In genomic region chr1:75131593-75132420, GRCh38 we compare ENCODE assay signal across 28 cellular contexts. TPM values are rescaled to one million over a fixed set of nuclear protein-coding genes. Genes with fewer than 3 reads are reported as not detected.
DNase-seq lines count a peak whose midpoint lies in the region; ATAC-seq, FAIRE-seq and TF ChIP-seq lines count a peak whose summit lies in the region.
"Had no signal": no experiment of that assay in that cellular context is flagged by ENCODE, and none has a peak within 500 bp of the region (broad histone marks: within the 10 kb centered on the region; RNA-seq: fewer than 3 reads in every experiment).

No MANE protein-coding gene starts in this region.

- FAIRE-seq in endothelial cell of umbilical vein (lab: Jason Lieb, UNC), result no peak
- FAIRE-seq: GM12891, pancreas had no signal

- no peaks in the 10 kb centered on the region for H4K20me1 ChIP-seq in endothelial cell of umbilical vein (replicated peaks; ENCODE audit: control insufficient read depth, extremely low read depth, insufficient read depth, low read length)

- peaks cover 5% of the 10 kb centered on the region for H3K36me3 Mint-ChIP-seq in neural crest cell (ENCODE audit: low read depth)
- H3K36me3 Mint-ChIP-seq: activated naive CD8-positive, alpha-beta T cell had no signal

- BruUV-seq in endothelial cell of umbilical vein (replicated peaks; lab: Mats Ljungman, UMichigan), result no TSS peak

- H3K36me3 ChIP-seq in HUES6 (ENCODE audit: control insufficient read depth, insufficient read depth, low read length) (no peaks in the 10 kb centered on the region), endothelial cell of umbilical vein (ENCODE audit: control insufficient read depth in 2 of 2, extremely low read depth in 1 of 2, insufficient read depth in 2 of 2, low read length in 2 of 2) (no peaks in the 10 kb centered on the region)
- H3K36me3 ChIP-seq: brain microvascular endothelial cell, esophagus muscularis mucosa, gastroesophageal sphincter, pancreas, tibial artery had no signal

- ATAC-seq in left ventricle myocardium superior, result no peak
- ATAC-seq: activated CD4-positive, alpha-beta T cell treated with anti-CD3 and anti-CD28 coated beads for 36 hours; gastroesophageal sphincter; left cardiac atrium; naive thymus-derived CD4-positive, alpha-beta T cell; pancreas; right cardiac atrium; stimulated activated naive CD8-positive, alpha-beta T cell treated with anti-CD3 and anti-CD28 coated beads, Interleukin-15, amount 100 ng/mL, for 72 hours had no signal

- POLR2A ChIA-PET in endothelial cell of umbilical vein (lab: Charles Lee), result no interaction called here

- no peaks in the 10 kb centered on the region for H3K9me1 ChIP-seq in endothelial cell of umbilical vein (replicated peaks; ENCODE audit: control insufficient read depth, extremely low read depth, insufficient read depth, low read length)

- dilution Hi-C loops in endothelial cell of umbilical vein (cut with MboI; ENCODE audit: extremely low pct_ligation_motif_present, low sequenced_read_pairs), result no loop called here

- peaks cover 41% of the 10 kb centered on the region for H3K4me1 Mint-ChIP-seq in neural crest cell

- in situ Hi-C loops in GM13976 (cut with MboI; ENCODE audit: low sequenced_read_pairs, unreplicated experiment), result no loop called here

- CTCF ChIA-PET in endothelial cell of umbilical vein (lab: Charles Lee), result no interaction called here

- TF ChIP-seq CTCF in GM13976 (IDR thresholded peaks at IDR 0.05; ENCODE audit: borderline replicate concordance, control extremely low read depth, extremely low read depth, insufficient read depth, missing control alignments) (no peak), endothelial cell of umbilical vein (IDR thresholded peaks at IDR 0.05; ENCODE audit: extremely low read depth in 1 of 2, insufficient read depth in 1 of 2, low read depth in 1 of 2, low read length in 2 of 2) (no peak), neural crest cell (conservative IDR thresholded peaks at IDR 0.05) (no peak)

- DNase-seq in GM13976 (ENCODE audit: low spot score) (peak; percentile 12), endothelial cell of umbilical vein (ENCODE audit: low read depth, low spot score) (no peak), neural crest cell (ENCODE audit: low read depth, low spot score) (no peak), NCI-H2227 (lab: John Stamatoyannopoulos, UW; ENCODE audit: unreplicated experiment) (no peak), left ventricle myocardium superior (no peak), Ammon's horn (ENCODE audit: low spot score) (no peak)
- DNase-seq: activated CD4-positive, alpha-beta T cell treated with anti-CD3 and anti-CD28 coated beads for 36 hours; brain microvascular endothelial cell; CD8-positive, alpha-beta memory T cell; DMS79; effector memory CD4-positive, alpha-beta T cell; left cardiac atrium; mesenchymal stem cell; naive thymus-derived CD4-positive, alpha-beta T cell; NCI-H1417 treated with DMSO at 0.1 percent for 48 hours; NCI-H2107; right cardiac atrium; stimulated activated naive CD8-positive, alpha-beta T cell treated with anti-CD3 and anti-CD28 coated beads, Interleukin-15, amount 100 ng/mL, for 72 hours; tibial artery had no signal

- H3K9me3 Mint-ChIP-seq in neural crest cell, result no peaks in the 10 kb centered on the region

- no peak overlapping the region for H2AFZ ChIP-seq in endothelial cell of umbilical vein (ENCODE audit: low read depth, low read length)

- peaks cover 52% of the 10 kb centered on the region for H3K4me1 ChIP-seq in HUES6 (ENCODE audit: control insufficient read depth, insufficient read depth, low read length)
- H3K4me1 ChIP-seq in endothelial cell of umbilical vein (ENCODE audit: control insufficient read depth, extremely low read depth, insufficient read depth, low read length), result no peaks in the 10 kb centered on the region

- H3K79me2 ChIP-seq in endothelial cell of umbilical vein (ENCODE audit: control insufficient read depth, insufficient read depth, low read length), result no peaks in the 10 kb centered on the region

- peaks cover 100% of the 10 kb centered on the region for H3K27me3 Mint-ChIP-seq in neural crest cell (ENCODE audit: low read depth)

- H3K27ac ChIP-seq in HUES6 (ENCODE audit: low read depth, low read length) (no peak overlapping the region), endothelial cell of umbilical vein (ENCODE audit: insufficient read depth, low read depth, low read length) (no peak overlapping the region)
- H3K27ac ChIP-seq: brain microvascular endothelial cell, esophagus muscularis mucosa, gastroesophageal sphincter, HL-60, pancreas, tibial artery had no signal

- H3K27me3 ChIP-seq in HUES6 (ENCODE audit: control insufficient read depth, insufficient read depth, low read length) (peaks cover 100% of the 10 kb centered on the region), endothelial cell of umbilical vein (ENCODE audit: control insufficient read depth in 2 of 2, insufficient read depth in 2 of 2, low read length in 2 of 2) (peaks cover 96 to 98% of the 10 kb centered on the region in 2 experiments)

- H3K4me3 ChIP-seq in HUES6 (ENCODE audit: low read depth, low read length) (peak overlapping the region; percentile 61), endothelial cell of umbilical vein (replicated peaks in 1 of 3; ENCODE audit: insufficient read depth in 1 of 3, low read depth in 1 of 3, low read length in 3 of 3) (no peak overlapping the region)
- H3K4me3 ChIP-seq: esophagus muscularis mucosa, gastroesophageal sphincter, pancreas, tibial artery had no signal

- H3K9me3 ChIP-seq in HUES6 (ENCODE audit: control insufficient read depth, insufficient read depth, low read depth, low read length) (no peaks in the 10 kb centered on the region), endothelial cell of umbilical vein (replicated peaks; ENCODE audit: control insufficient read depth, insufficient read depth, low read length) (no peaks in the 10 kb centered on the region)
- H3K9me3 ChIP-seq: esophagus muscularis mucosa, pancreas, tibial artery had no signal

- H3K4me3 Mint-ChIP-seq in neural crest cell, result peak overlapping the region; percentile 4
- H3K4me3 Mint-ChIP-seq: activated CD4-positive, alpha-beta T cell treated with anti-CD3 and anti-CD28 coated beads for 36 hours; activated naive CD8-positive, alpha-beta T cell; stimulated activated naive CD8-positive, alpha-beta T cell treated with anti-CD3 and anti-CD28 coated beads, Interleukin-15, amount 100 ng/mL, for 72 hours had no signal

- no peak for TF ChIP-seq POLR2A in endothelial cell of umbilical vein (IDR thresholded peaks at IDR 0.05; ENCODE audit: low read depth, low read length)

- H3K4me2 ChIP-seq in endothelial cell of umbilical vein (ENCODE audit: insufficient read depth, low read length), result no peak overlapping the region

- intact Hi-C loops in endothelial cell of umbilical vein (cut with micrococcal nuclease), result loop anchor here (5.0 kb wide), 1 partner anchor 70 kb away; no protein-coding TSS in a partner anchor
- intact Hi-C loops in left ventricle myocardium superior (cut with micrococcal nuclease), result no loop called here

- H3K9ac ChIP-seq in HUES6 (ENCODE audit: low read length) (no peak overlapping the region), endothelial cell of umbilical vein (replicated peaks; ENCODE audit: extremely low read depth, insufficient read depth, low read length) (no peak overlapping the region)

- H3K27ac Mint-ChIP-seq in neural crest cell (ENCODE audit: unreplicated experiment), result no peak overlapping the region
- H3K27ac Mint-ChIP-seq: activated CD4-positive, alpha-beta T cell treated with anti-CD3 and anti-CD28 coated beads for 36 hours; activated naive CD8-positive, alpha-beta T cell; activated T-helper 2 cell treated with anti-CD3 and anti-CD28 coated beads, Interferon-gamma antibody, Interleukin-2, Interleukin-4, amounts not matched to agents 10 μg/mL and 5 μg/mL and 100 μg/mL, durations not matched to agents 14 hours and 24 hours and 36 hours had no signal

TF ChIP-seq in endothelial cell of umbilical vein, 7 proteins besides CTCF, POLR2A, EP300 and RAD21:
- TF ChIP-seq EZH2 (IDR thresholded peaks at IDR 0.05; ENCODE audit: borderline replicate concordance, low read depth, low read length, severe bottlenecking) (peak; percentile 90), GATA2 (IDR thresholded peaks at IDR 0.05; ENCODE audit: insufficient read depth, insufficient read length, low read depth, low read length) (no peak)

RNA-seq across cellular contexts. Expression of gene LHX8, which starts 2.4 kb away (rescaled TPM):
- total RNA-seq in endothelial cell of umbilical vein (not detected in 2 replicates), neural crest cell (not detected in 2 replicates), left ventricle myocardium superior (not detected)
- not detected in 2 replicates for polyA plus RNA-seq in endothelial cell of umbilical vein
- not detected in 2 replicates for polyA plus RNA-seq in endothelial cell of umbilical vein (2011; cell fraction: cytosol; rRNA removed)
- polyA plus RNA-seq in endothelial cell of umbilical vein (2011; cell fraction: nucleus; rRNA removed), result not detected in 2 replicates
- polyA plus RNA-seq in endothelial cell of umbilical vein (2012), result not detected in 2 replicates
- not detected in 2 replicates for polyA minus RNA-seq in endothelial cell of umbilical vein
- not detected for polyA minus RNA-seq in endothelial cell of umbilical vein (2011; cell fraction: cytosol; rRNA and poly(A)+ RNA removed)
- polyA minus RNA-seq in endothelial cell of umbilical vein (2011; cell fraction: nucleus; rRNA and poly(A)+ RNA removed), result not detected in 2 replicates
- total RNA-seq: activated CD4-positive, alpha-beta T cell treated with anti-CD3 and anti-CD28 coated beads for 36 hours; activated T-helper 2 cell treated with anti-CD3 and anti-CD28 coated beads, Interferon-gamma antibody, Interleukin-2, Interleukin-4, amounts not matched to agents 10 μg/mL and 5 μg/mL and 100 μg/mL, durations not matched to agents 14 hours and 24 hours and 36 hours; CD8-positive, alpha-beta memory T cell; esophagus muscularis mucosa; gastroesophageal sphincter; left cardiac atrium; MCF 10A; naive thymus-derived CD4-positive, alpha-beta T cell; pancreas; right cardiac atrium had no signal
- polyA plus RNA-seq: CD8-positive, alpha-beta memory T cell; naive thymus-derived CD4-positive, alpha-beta T cell; pancreas; right cardiac atrium had no signal
